In genomic region chrX:114162068-114162735, GRCh38 we compare ENCODE assay signal across 14 cellular contexts.
DNase-seq lines count a peak whose midpoint lies in the region; ATAC-seq and TF ChIP-seq lines count a peak whose summit lies in the region.
"Had no signal": no experiment of that assay in that cellular context is flagged by ENCODE, and none has a peak within 500 bp of the region (broad histone marks: within the 10 kb centered on the region; RNA-seq: fewer than 3 reads in every experiment).

No MANE protein-coding gene starts in this region.

- peaks cover 7% of the 10 kb centered on the region for H3K36me3 ChIP-seq in neural progenitor cell
- H3K36me3 ChIP-seq: pancreas had no signal

- H3K9me3 ChIP-seq in neural progenitor cell (ENCODE audit: low read depth): peaks cover 8% of the 10 kb centered on the region
- H3K9me3 ChIP-seq: Caco-2, pancreas had no signal

- peaks cover 3% of the 10 kb centered on the region; the same call in 1 of the 2 replicates for H3K4me1 Mint-ChIP-seq in WTC11
- H3K4me1 Mint-ChIP-seq in neural progenitor cell: no peaks in the 10 kb centered on the region
- H3K4me1 Mint-ChIP-seq in activated CD8-positive, alpha-beta T cell treated with anti-CD3 and anti-CD28 coated beads, Interleukin-2, amount 10 ng/mL, durations not matched to agents 7 days and 5 days (ENCODE audit: low read depth): no peaks in the 10 kb centered on the region
- H3K4me1 Mint-ChIP-seq: activated CD4-positive, alpha-beta T cell treated with anti-CD3 and anti-CD28 coated beads, Interleukin-2, amount 10 ng/mL, durations not matched to agents 7 days and 5 days had no signal

- H3K4me3 Mint-ChIP-seq in WTC11 (no peak overlapping the region), neural progenitor cell (no peak overlapping the region)
- no peak overlapping the region for H3K4me3 Mint-ChIP-seq in activated CD8-positive, alpha-beta T cell treated with anti-CD3 and anti-CD28 coated beads, Interleukin-2, amount 10 ng/mL, durations not matched to agents 7 days and 5 days
- H3K4me3 Mint-ChIP-seq: activated CD4-positive, alpha-beta T cell treated with anti-CD3 and anti-CD28 coated beads, Interleukin-2, amount 10 ng/mL, durations not matched to agents 7 days and 5 days had no signal

- no peak overlapping the region for H3K4me3 ChIP-seq in neural progenitor cell
- H3K4me3 ChIP-seq: coronary artery, pancreas had no signal

- H3K36me3 Mint-ChIP-seq in WTC11: peaks cover 11% of the 10 kb centered on the region
- no peaks in the 10 kb centered on the region for H3K36me3 Mint-ChIP-seq in neural progenitor cell
- no peaks in the 10 kb centered on the region for H3K36me3 Mint-ChIP-seq in activated CD8-positive, alpha-beta T cell treated with anti-CD3 and anti-CD28 coated beads, Interleukin-2, amount 10 ng/mL, durations not matched to agents 7 days and 5 days (ENCODE audit: low read depth)

- no peaks in the 10 kb centered on the region for H3K4me1 ChIP-seq in neural progenitor cell
- H3K4me1 ChIP-seq: Caco-2, pancreas had no signal

- peaks cover 3% of the 10 kb centered on the region for H3F3A ChIP-seq in neural progenitor cell (ENCODE audit: low read depth)

- H3K4me2 ChIP-seq in neural progenitor cell: no peak overlapping the region

- no peak overlapping the region for H3K27ac ChIP-seq in neural progenitor cell
- H3K27ac ChIP-seq: coronary artery, pancreas had no signal

- ATAC-seq in WTC11: peak; percentile 99
- ATAC-seq in activated CD8-positive, alpha-beta T cell treated with anti-CD3 and anti-CD28 coated beads, Interleukin-2, amount 10 ng/mL, durations not matched to agents 7 days and 5 days: no peak
- no peak for ATAC-seq in HG03108 (IDR thresholded peaks at IDR 0.05; ENCODE audit: unreplicated experiment)
- ATAC-seq: pancreas had no signal

- no peak overlapping the region for H3K9ac ChIP-seq in neural progenitor cell

- no peaks in the 10 kb centered on the region for H4K20me1 ChIP-seq in neural progenitor cell (ENCODE audit: low read depth)

- H3K79me2 ChIP-seq in neural progenitor cell (ENCODE audit: low read depth): no peaks in the 10 kb centered on the region

- peak; percentile 38 for TF ChIP-seq CTCF in WTC11 (IDR thresholded peaks at IDR 0.05)
- TF ChIP-seq CTCF in neural progenitor cell (IDR thresholded peaks at IDR 0.05): peak; percentile 65

- H3K27ac Mint-ChIP-seq in WTC11: no peak overlapping the region
- H3K27ac Mint-ChIP-seq in neural progenitor cell: no peak overlapping the region
- H3K27ac Mint-ChIP-seq in activated CD8-positive, alpha-beta T cell treated with anti-CD3 and anti-CD28 coated beads, Interleukin-2, amount 10 ng/mL, durations not matched to agents 7 days and 5 days: no peak overlapping the region
- H3K27ac Mint-ChIP-seq: activated CD4-positive, alpha-beta T cell treated with anti-CD3 and anti-CD28 coated beads, Interleukin-2, amount 10 ng/mL, durations not matched to agents 7 days and 5 days had no signal

- peak; percentile 39 for DNase-seq in DMS53 (lab: John Stamatoyannopoulos, UW)
- DNase-seq in DMS53 treated with DMSO at 0.1 percent for 48 hours (lab: John Stamatoyannopoulos, UW; ENCODE audit: unreplicated experiment): no peak
- peak; percentile 3 for DNase-seq in HuH-7 (ENCODE audit: low spot score)
- peak; percentile 72 for DNase-seq in WTC11 (ENCODE audit: low spot score)
- DNase-seq in neural progenitor cell (ENCODE audit: low spot score): peak; percentile 60
- DNase-seq in activated CD8-positive, alpha-beta T cell treated with anti-CD3 and anti-CD28 coated beads, Interleukin-2, amount 10 ng/mL, durations not matched to agents 7 days and 5 days: no peak
- no peak for DNase-seq in kidney glomerular epithelial cell (lab: John Stamatoyannopoulos, UW)
- DNase-seq: activated CD4-positive, alpha-beta T cell treated with anti-CD3 and anti-CD28 coated beads, Interleukin-2, amount 10 ng/mL, durations not matched to agents 7 days and 5 days; Caco-2; NCI-H774; T-helper 1 cell had no signal

- CTCF ChIA-PET in WTC11 (lab: Charles Lee): interaction anchor here (0.6 to 1.5 kb wide), 6 partner anchors 14 to 1535 kb away, joined by 3 to 4 read pairs (median 4); no protein-coding TSS in a partner anchor
- CTCF ChIA-PET in activated CD8-positive, alpha-beta T cell treated with anti-CD3 and anti-CD28 coated beads, Interleukin-2, amount 10 ng/mL, durations not matched to agents 7 days and 5 days (lab: Charles Lee): no interaction called here

- H3K9me3 Mint-ChIP-seq in WTC11 (peaks cover 21% of the 10 kb centered on the region), neural progenitor cell (peaks cover 9% of the 10 kb centered on the region)
- H3K9me3 Mint-ChIP-seq in activated CD8-positive, alpha-beta T cell treated with anti-CD3 and anti-CD28 coated beads, Interleukin-2, amount 10 ng/mL, durations not matched to agents 7 days and 5 days (ENCODE audit: insufficient read depth): no peaks in the 10 kb centered on the region

- no peak overlapping the region for H2AFZ ChIP-seq in neural progenitor cell (replicated peaks)

- H3K27me3 Mint-ChIP-seq in WTC11 (ENCODE audit: low read depth) (no peaks in the 10 kb centered on the region), neural progenitor cell (ENCODE audit: insufficient read depth, low read depth) (no peaks in the 10 kb centered on the region)
- no peaks in the 10 kb centered on the region for H3K27me3 Mint-ChIP-seq in activated CD8-positive, alpha-beta T cell treated with anti-CD3 and anti-CD28 coated beads, Interleukin-2, amount 10 ng/mL, durations not matched to agents 7 days and 5 days (ENCODE audit: low read depth)
- H3K27me3 Mint-ChIP-seq: activated CD4-positive, alpha-beta T cell treated with anti-CD3 and anti-CD28 coated beads, Interleukin-2, amount 10 ng/mL, durations not matched to agents 7 days and 5 days had no signal

- H3K27me3 ChIP-seq in neural progenitor cell: no peaks in the 10 kb centered on the region

- POLR2A ChIA-PET in WTC11 (lab: Charles Lee): no interaction called here
- POLR2A ChIA-PET in activated CD8-positive, alpha-beta T cell treated with anti-CD3 and anti-CD28 coated beads, Interleukin-2, amount 10 ng/mL, durations not matched to agents 7 days and 5 days (lab: Charles Lee): no interaction called here

TF ChIP-seq in WTC11, 78 proteins besides CTCF, POLR2A, EP300 and RAD21 (continues in another document):
- TF ChIP-seq PRRX2 (CRISPR knock-in tag; IDR thresholded peaks at IDR 0.05) (no peak), USF1 (CRISPR knock-in tag; IDR thresholded peaks at IDR 0.05) (no peak), STAT6 (CRISPR knock-in tag; conservative IDR thresholded peaks at IDR 0.05; ENCODE audit: low read depth) (no peak), ZBTB43 (CRISPR knock-in tag; IDR thresholded peaks at IDR 0.05) (no peak), CREM (CRISPR knock-in tag; IDR thresholded peaks at IDR 0.05) (no peak), OVOL2 (CRISPR knock-in tag; IDR thresholded peaks at IDR 0.05; ENCODE audit: borderline replicate concordance) (no peak), TP53 (CRISPR knock-in tag; IDR thresholded peaks at IDR 0.05) (no peak), SMAD3 (CRISPR knock-in tag; IDR thresholded peaks at IDR 0.05; ENCODE audit: borderline replicate concordance) (no peak), IRF2 (CRISPR knock-in tag; IDR thresholded peaks at IDR 0.05; ENCODE audit: borderline replicate concordance, low read depth) (no peak)

Comparison
In these comparisons a context has a peak if more than half of its experiments do, and no peak if none do; other contexts are left out.
1. DNase-seq: peak in DMS53 (single experiment), HuH-7 (single experiment), WTC11 (single experiment) and neural progenitor cell (single experiment); none in DMS53 treated with DMSO at 0.1 percent for 48 hours (single experiment), activated CD8-positive, alpha-beta T cell treated with anti-CD3 and anti-CD28 coated beads, Interleukin-2, amount 10 ng/mL, durations not matched to agents 7 days and 5 days (single experiment) and kidney glomerular epithelial cell (single experiment).